1 cellular context compared by ENCODE assay signal in genomic region chr6:110180228-110181008, GRCh38.
A peak's percentile ranks its signal among the peaks of the same experiment; 100 is the strongest.
TF ChIP-seq lines count a peak whose summit lies in the region.

TSS of gene CDC40 (plus strand) at chr6:110180427. CDS start at chr6:110180445, 18 bp downstream.

TF ChIP-seq in K562, 482 proteins besides CTCF, POLR2A, EP300 and RAD21 (continued from another document and continues in another):
- TF ChIP-seq ZNF668 (CRISPR knock-in tag; IDR thresholded peaks at IDR 0.05) (no peak), ZNF76 (CRISPR knock-in tag; IDR thresholded peaks at IDR 0.05; ENCODE audit: borderline replicate concordance) (no peak), IFI16 (CRISPR knock-in tag; IDR thresholded peaks at IDR 0.05) (no peak), XRCC4 (IDR thresholded peaks at IDR 0.05; ENCODE audit: extremely low read depth, insufficient read depth, insufficient read length) (no peak), FOXP4 (CRISPR knock-in tag; IDR thresholded peaks at IDR 0.05; ENCODE audit: borderline replicate concordance) (no peak), ETV6 (IDR thresholded peaks at IDR 0.05; ENCODE audit: borderline replicate concordance in 1 of 2, low read depth in 2 of 2, low read length in 1 of 2) (no peak), ETV6 (CRISPR knock-in tag; IDR thresholded peaks at IDR 0.05; ENCODE audit: borderline replicate concordance) (no peak), ZNF263 (CRISPR knock-in tag; IDR thresholded peaks at IDR 0.05; ENCODE audit: borderline replicate concordance) (no peak), ZNF445 (CRISPR knock-in tag; IDR thresholded peaks at IDR 0.05; ENCODE audit: low read depth) (no peak), BCOR (IDR thresholded peaks at IDR 0.05) (no peak), RCOR1 (IDR thresholded peaks at IDR 0.05; ENCODE audit: borderline replicate concordance in 1 of 2, low read depth in 2 of 2, low read length in 2 of 2) (0 out of 4 replicates have a peak, but pooled peaks of 1 of the 2 experiments have one; percentile 17), ZNF586 (CRISPR knock-in tag; conservative IDR thresholded peaks at IDR 0.05) (no peak), ZNF764 (CRISPR knock-in tag; IDR thresholded peaks at IDR 0.05; ENCODE audit: low read depth) (no peak), ZNF280A (IDR thresholded peaks at IDR 0.05; ENCODE audit: low read depth, partially characterized antibody) (no peak), FOXK1 (CRISPR knock-in tag; IDR thresholded peaks at IDR 0.05; ENCODE audit: borderline replicate concordance) (no peak), MECOM (CRISPR knock-in tag; IDR thresholded peaks at IDR 0.05) (peak; percentile 64), ZC3H4 (CRISPR knock-in tag; IDR thresholded peaks at IDR 0.05; ENCODE audit: borderline replicate concordance) (no peak), CBFA2T3 (IDR thresholded peaks at IDR 0.05) (no peak), GABPA (tag; conservative IDR thresholded peaks at IDR 0.05; ENCODE audit: low read depth) (peak; percentile 82), SUPT5H (IDR thresholded peaks at IDR 0.05) (peak; percentile 73), ZBTB34 (CRISPR knock-in tag; IDR thresholded peaks at IDR 0.05) (no peak), ZNF143 (CRISPR knock-in tag; IDR thresholded peaks at IDR 0.05) (no peak; the same call in 1 of the 2 replicates), KLF16 (IDR thresholded peaks at IDR 0.05) (no peak), U2AF2 (optimal IDR thresholded peaks at IDR 0.05; ENCODE audit: low read depth, low read length) (no peak), ATF1 (CRISPR knock-in tag; IDR thresholded peaks at IDR 0.05) (no peak), ATF1 (tag; IDR thresholded peaks at IDR 0.05) (peak; percentile 8; the same call in 1 of the 2 replicates), ZBTB12 (CRISPR knock-in tag; IDR thresholded peaks at IDR 0.05) (no peak), MITF (IDR thresholded peaks at IDR 0.05) (no peak), ZNF398 (CRISPR knock-in tag; IDR thresholded peaks at IDR 0.05) (no peak), HNRNPK (IDR thresholded peaks at IDR 0.05; ENCODE audit: low read depth, low read length, poor library complexity, severe bottlenecking) (no peak), TSC22D4 (tag; IDR thresholded peaks at IDR 0.05) (no peak), ZNF134 (CRISPR knock-in tag; conservative IDR thresholded peaks at IDR 0.05) (no peak), CEBPZ (IDR thresholded peaks at IDR 0.05; ENCODE audit: borderline replicate concordance, low read depth, low read length) (no peak), IRF2 (CRISPR knock-in tag; IDR thresholded peaks at IDR 0.05) (no peak), FUS (optimal IDR thresholded peaks at IDR 0.05; ENCODE audit: low read depth, low read length) (no peak), TCF3 (CRISPR knock-in tag; IDR thresholded peaks at IDR 0.05) (no peak), PCBP1 (IDR thresholded peaks at IDR 0.05; ENCODE audit: low read depth, low read length, poor library complexity, severe bottlenecking) (no peak), STAT5A (IDR thresholded peaks at IDR 0.05; ENCODE audit: borderline replicate concordance, low read length) (no peak), ZNF347 (CRISPR knock-in tag; IDR thresholded peaks at IDR 0.05; ENCODE audit: low read depth) (no peak), L3MBTL2 (IDR thresholded peaks at IDR 0.05) (no peak), E2F1 (CRISPR knock-in tag; IDR thresholded peaks at IDR 0.05) (no peak), KDM4B (IDR thresholded peaks at IDR 0.05; ENCODE audit: borderline replicate concordance in 2 of 2, low read depth in 1 of 2) (no peak), TFAP4 (CRISPR knock-in tag; IDR thresholded peaks at IDR 0.05; ENCODE audit: borderline replicate concordance) (no peak), POLR2AphosphoS5 (IDR thresholded peaks at IDR 0.05; ENCODE audit: control insufficient read depth, insufficient read depth, low read depth, low read length) (peak; percentile 39; the same call in 1 of the 2 replicates), NFRKB (IDR thresholded peaks at IDR 0.05; ENCODE audit: low read depth) (0 out of 2 replicates have a peak, but pooled peaks have one; percentile 61), PHTF2 (CRISPR knock-in tag; IDR thresholded peaks at IDR 0.05) (no peak), ZNF384 (IDR thresholded peaks at IDR 0.05; ENCODE audit: low read depth, low read length) (no peak), ZC3H11A (IDR thresholded peaks at IDR 0.05; ENCODE audit: low read depth, low read length) (no peak), ZNF766 (CRISPR knock-in tag; conservative IDR thresholded peaks at IDR 0.05) (no peak), FOXJ2 (tag; IDR thresholded peaks at IDR 0.05) (peak; percentile 13; the same call in 1 of the 2 replicates), ZNF324 (CRISPR knock-in tag; IDR thresholded peaks at IDR 0.05) (no peak), PKNOX1 (IDR thresholded peaks at IDR 0.05) (peak; percentile 85)
